In the genomic region with DNA sequence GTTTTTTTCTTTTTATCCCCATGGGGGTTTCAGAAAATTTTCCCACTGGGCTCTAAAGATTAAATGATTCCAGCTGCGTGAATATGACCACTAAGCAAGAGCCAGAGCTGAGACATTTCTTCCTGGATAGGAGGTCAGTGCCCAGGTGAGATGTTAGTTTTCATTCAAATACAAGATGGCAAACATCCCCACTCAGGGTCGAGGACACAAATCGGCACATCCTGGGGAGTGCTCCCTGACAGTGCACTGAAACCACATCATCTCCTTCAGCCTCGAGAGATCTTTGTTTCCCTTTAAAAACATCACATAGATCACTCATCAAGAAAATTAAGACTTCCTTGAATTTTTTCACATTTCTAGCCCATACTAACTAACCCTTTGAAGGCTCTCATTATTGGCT, we compare ENCODE assay signal across 12 cellular contexts.
DNase-seq lines count a peak whose midpoint lies in the region; ATAC-seq and TF ChIP-seq lines count a peak whose summit lies in the region.
"Had no signal": no experiment of that assay in that cellular context is flagged by ENCODE, and none has a peak within 500 bp of the region (broad histone marks: within the 10 kb centered on the region; RNA-seq: fewer than 3 reads in every experiment).

No MANE protein-coding gene starts in this region.

- TF ChIP-seq CTCF in CD4-positive, alpha-beta T cell (IDR thresholded peaks at IDR 0.05), result no peak
- TF ChIP-seq CTCF in transverse colon (IDR thresholded peaks at IDR 0.05), result no peak

- no peaks in the 10 kb centered on the region for H3K27me3 ChIP-seq in CD4-positive, alpha-beta T cell (ENCODE audit: control insufficient read depth, insufficient read depth, low read length)
- H3K27me3 ChIP-seq in mesenchymal stem cell (ENCODE audit: control insufficient read depth in 1 of 2, insufficient read depth in 1 of 2, low read length in 2 of 2) (no peaks in the 10 kb centered on the region), mesendoderm (ENCODE audit: insufficient read depth, low read length, poor library complexity) (no peaks in the 10 kb centered on the region), transverse colon (no peaks in the 10 kb centered on the region)
- H3K27me3 ChIP-seq: cardiac muscle cell had no signal

- no peak overlapping the region for H3K4me3 ChIP-seq in mesenchymal stem cell (ENCODE audit: insufficient read depth in 1 of 2, low read depth in 1 of 2, low read length in 2 of 2)
- no peak overlapping the region for H3K4me3 ChIP-seq in mesendoderm (ENCODE audit: low read length)
- H3K4me3 ChIP-seq in transverse colon, result no peak overlapping the region
- H3K4me3 ChIP-seq: cardiac muscle cell, prostate gland had no signal

- no peak overlapping the region for H3K56ac ChIP-seq in mesendoderm (ENCODE audit: low read length)

- H3K27me3 Mint-ChIP-seq in CD4-positive, alpha-beta T cell, result no peaks in the 10 kb centered on the region

- H3K23ac ChIP-seq in mesenchymal stem cell (ENCODE audit: low read length in 2 of 2) (no peak overlapping the region), mesendoderm (ENCODE audit: low read length) (no peak overlapping the region)

- H2AK5ac ChIP-seq in mesenchymal stem cell (ENCODE audit: low read length, severe bottlenecking) (no peak overlapping the region), mesendoderm (ENCODE audit: low read length) (no peak overlapping the region)

- no peak overlapping the region for H4K91ac ChIP-seq in mesenchymal stem cell (ENCODE audit: low read length)

- H2BK120ac ChIP-seq in mesenchymal stem cell (ENCODE audit: low read depth, low read length) (no peak overlapping the region), mesendoderm (ENCODE audit: low read depth, low read length) (no peak overlapping the region)

- no peaks in the 10 kb centered on the region for H3K9me3 Mint-ChIP-seq in CD4-positive, alpha-beta T cell

- H2BK15ac ChIP-seq in mesenchymal stem cell (ENCODE audit: low read depth, poor library complexity, severe bottlenecking), result no peak overlapping the region
- H2BK15ac ChIP-seq in mesendoderm (replicated peaks; ENCODE audit: low read depth), result no peak overlapping the region

- H3K14ac ChIP-seq in mesenchymal stem cell (ENCODE audit: low read length in 2 of 2), result no peak overlapping the region

- no peaks in the 10 kb centered on the region for H3K36me3 Mint-ChIP-seq in CD4-positive, alpha-beta T cell (ENCODE audit: low read depth)

- H4K5ac ChIP-seq in mesendoderm (ENCODE audit: low read length), result no peak overlapping the region

- H3K9ac ChIP-seq in mesenchymal stem cell (ENCODE audit: low read length), result peak overlapping the region; percentile 64
- H3K9ac ChIP-seq in mesendoderm (ENCODE audit: low read length), result no peak overlapping the region

- in situ Hi-C loops in transverse colon (cut with MboI; ENCODE audit: low pct_ligation_motif_present in 1 of 4, low pct_unique_long_range_greater_than_20kb in 1 of 4, low sequenced_read_pairs in 3 of 4), result no loop called here

- H3K27ac Mint-ChIP-seq in CD4-positive, alpha-beta T cell, result peak overlapping the region; percentile 45

- no peak overlapping the region for H2BK12ac ChIP-seq in mesenchymal stem cell (ENCODE audit: low read length in 2 of 2)

- ATAC-seq in CD4-positive, alpha-beta T cell (ENCODE audit: poor library complexity), result peak; percentile 11
- peak; percentile 33 for ATAC-seq in GM21423 (IDR thresholded peaks at IDR 0.05; ENCODE audit: unreplicated experiment)
- ATAC-seq in SK-N-SH treated with all-trans-retinoic acid at 6 μM for 48 hours, result peak; percentile 48
- no peak for ATAC-seq in GM19467 (IDR thresholded peaks at IDR 0.05; ENCODE audit: unreplicated experiment)

- TF ChIP-seq POLR2A in transverse colon (IDR thresholded peaks at IDR 0.05), result no peak

- WGBS in mesenchymal stem cell, result 72% methylated on average over 4 of the region's 4 CpGs
- no CpG with 5 or more reads among the region's 4 CpGs for WGBS in mesendoderm (ENCODE audit: extremely low coverage, insufficient coverage, low lambda C conversion rate)
- WGBS in transverse colon (ENCODE audit: low coverage in 1 of 2), 2 donors, result 35 to 62% methylated on average over 4 of the region's 4 CpGs

- H2BK5ac ChIP-seq in mesenchymal stem cell (ENCODE audit: low read depth, low read length, poor library complexity, severe bottlenecking) (no peak overlapping the region), mesendoderm (ENCODE audit: low read length) (no peak overlapping the region)

- POLR2A ChIA-PET in CD4-positive, alpha-beta T cell (lab: Charles Lee), result no interaction called here

- H3K36me3 ChIP-seq in mesenchymal stem cell (ENCODE audit: control insufficient read depth in 1 of 2, insufficient read depth in 2 of 2, low read depth in 1 of 2, low read length in 2 of 2), result peaks cover 0 to 26% of the 10 kb centered on the region in 2 experiments
- H3K36me3 ChIP-seq in mesendoderm (ENCODE audit: control insufficient read depth, insufficient read depth, low read length), result no peaks in the 10 kb centered on the region
- no peaks in the 10 kb centered on the region for H3K36me3 ChIP-seq in transverse colon
- H3K36me3 ChIP-seq: cardiac muscle cell, prostate gland had no signal

- no peaks in the 10 kb centered on the region for H3K4me1 ChIP-seq in mesenchymal stem cell (ENCODE audit: control insufficient read depth, insufficient read depth, low read depth, low read length)
- no peaks in the 10 kb centered on the region for H3K4me1 ChIP-seq in mesendoderm (ENCODE audit: control insufficient read depth, low read depth, low read length)
- H3K4me1 ChIP-seq in transverse colon, result no peaks in the 10 kb centered on the region
- H3K4me1 ChIP-seq: prostate gland had no signal

- no peak overlapping the region for H3K4ac ChIP-seq in mesenchymal stem cell (ENCODE audit: low read depth in 1 of 2, low read length in 2 of 2)
- H3K4ac ChIP-seq in mesendoderm (ENCODE audit: low read depth, low read length), result no peak overlapping the region

- intact Hi-C loops in CD4-positive, alpha-beta T cell (cut with DNase I, micrococcal nuclease), result no loop called here
- intact Hi-C loops in transverse colon (cut with DNase I; ENCODE audit: low total_unique reads), result no loop called here

- no peaks in the 10 kb centered on the region for H3K79me1 ChIP-seq in mesenchymal stem cell (replicated peaks; ENCODE audit: low read length, poor library complexity, severe bottlenecking)
- H3K79me1 ChIP-seq in mesendoderm (ENCODE audit: low read length), result no peaks in the 10 kb centered on the region

- no peak overlapping the region for H4K8ac ChIP-seq in mesenchymal stem cell (ENCODE audit: low read length)
- no peak overlapping the region for H4K8ac ChIP-seq in mesendoderm (ENCODE audit: low read depth, low read length)

- DNase-seq in CD4-positive, alpha-beta T cell, result no peak
- no peak for DNase-seq in mesenchymal stem cell
- DNase-seq in mesendoderm, result no peak
- DNase-seq in HuH-7.5 (ENCODE audit: low spot score), result no peak
- no peak for DNase-seq in transverse colon
- DNase-seq: activated naive CD4-positive, alpha-beta T cell; NCI-H1694 treated with DMSO at 0.1 percent for 48 hours had no signal

- no peaks in the 10 kb centered on the region for H3K9me3 ChIP-seq in CD4-positive, alpha-beta T cell (ENCODE audit: control insufficient read depth, low read length)
- H3K9me3 ChIP-seq in mesenchymal stem cell (ENCODE audit: control insufficient read depth, low read length) (no peaks in the 10 kb centered on the region), transverse colon (no peaks in the 10 kb centered on the region)
- H3K9me3 ChIP-seq: prostate gland had no signal

- no peaks in the 10 kb centered on the region for H3K79me2 ChIP-seq in mesendoderm (ENCODE audit: control insufficient read depth, insufficient read depth, low read length)

- H3K18ac ChIP-seq in mesenchymal stem cell (ENCODE audit: low read depth in 1 of 2, low read length in 2 of 2) (no peak overlapping the region), mesendoderm (ENCODE audit: low read length) (no peak overlapping the region)

- H2AFZ ChIP-seq in mesenchymal stem cell (ENCODE audit: low read depth, low read length), result no peak overlapping the region

- no peak overlapping the region for H3K27ac ChIP-seq in CD4-positive, alpha-beta T cell (ENCODE audit: low read depth, low read length)
- H3K27ac ChIP-seq in mesenchymal stem cell (ENCODE audit: low read length, poor library complexity, severe bottlenecking) (no peak overlapping the region), mesendoderm (ENCODE audit: low read depth, low read length) (no peak overlapping the region), transverse colon (no peak overlapping the region)
- H3K27ac ChIP-seq: cardiac muscle cell, prostate gland had no signal

- CTCF ChIA-PET in CD4-positive, alpha-beta T cell (lab: Charles Lee), result no interaction called here

- H3K4me2 ChIP-seq in mesenchymal stem cell (ENCODE audit: low read length, poor library complexity, severe bottlenecking), result no peak overlapping the region
- H3K4me2 ChIP-seq in mesendoderm (ENCODE audit: low read length), result no peak overlapping the region

- TF ChIP-seq EP300 in transverse colon (IDR thresholded peaks at IDR 0.05; ENCODE audit: low read depth), result no peak

- peaks cover 31% of the 10 kb centered on the region for H3K4me1 Mint-ChIP-seq in CD4-positive, alpha-beta T cell (ENCODE audit: low read depth)

- H3K4me3 Mint-ChIP-seq in CD4-positive, alpha-beta T cell, result peak overlapping the region; percentile 32

TF ChIP-seq in SK-N-SH treated with all-trans-retinoic acid at 6 μM for 48 hours, 23 proteins besides CTCF, POLR2A, EP300 and RAD21 (continues in another document):
- TF ChIP-seq, protein P1, sequence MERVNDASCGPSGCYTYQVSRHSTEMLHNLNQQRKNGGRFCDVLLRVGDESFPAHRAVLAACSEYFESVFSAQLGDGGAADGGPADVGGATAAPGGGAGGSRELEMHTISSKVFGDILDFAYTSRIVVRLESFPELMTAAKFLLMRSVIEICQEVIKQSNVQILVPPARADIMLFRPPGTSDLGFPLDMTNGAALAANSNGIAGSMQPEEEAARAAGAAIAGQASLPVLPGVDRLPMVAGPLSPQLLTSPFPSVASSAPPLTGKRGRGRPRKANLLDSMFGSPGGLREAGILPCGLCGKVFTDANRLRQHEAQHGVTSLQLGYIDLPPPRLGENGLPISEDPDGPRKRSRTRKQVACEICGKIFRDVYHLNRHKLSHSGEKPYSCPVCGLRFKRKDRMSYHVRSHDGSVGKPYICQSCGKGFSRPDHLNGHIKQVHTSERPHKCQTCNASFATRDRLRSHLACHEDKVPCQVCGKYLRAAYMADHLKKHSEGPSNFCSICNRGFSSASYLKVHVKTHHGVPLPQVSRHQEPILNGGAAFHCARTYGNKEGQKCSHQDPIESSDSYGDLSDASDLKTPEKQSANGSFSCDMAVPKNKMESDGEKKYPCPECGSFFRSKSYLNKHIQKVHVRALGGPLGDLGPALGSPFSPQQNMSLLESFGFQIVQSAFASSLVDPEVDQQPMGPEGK (CRISPR knock-in tag; IDR thresholded peaks at IDR 0.05; ENCODE audit: borderline replicate concordance), result peak; percentile 6; the same call in 1 of the 2 replicates
- no peak for TF ChIP-seq TOX (CRISPR knock-in tag; IDR thresholded peaks at IDR 0.05; ENCODE audit: borderline replicate concordance)
